Comparison of ENCODE assay signal across 16 cellular contexts in genomic region chr9:27386759-27387158, GRCh38.
DNase-seq lines count a peak whose midpoint lies in the region; ATAC-seq and TF ChIP-seq lines count a peak whose summit lies in the region.
"Had no signal": no experiment of that assay in that cellular context is flagged by ENCODE, and none has a peak within 500 bp of the region (broad histone marks: within the 10 kb centered on the region; RNA-seq: fewer than 3 reads in every experiment).

No MANE protein-coding gene starts in this region.

- H3K79me2 ChIP-seq in DOHH2 (ENCODE audit: control insufficient read depth, low read length) (no peaks in the 10 kb centered on the region), mammary epithelial cell (ENCODE audit: insufficient read depth, low read length) (peaks cover 42% of the 10 kb centered on the region)

- 10% methylated on average over 3 of the region's 3 CpGs for WGBS in mammary epithelial cell (ENCODE audit: low coverage, missing lambda C conversion rate)

- no peak overlapping the region for H3K9ac ChIP-seq in mammary epithelial cell (ENCODE audit: insufficient read depth, low read length)

- H3K27ac ChIP-seq in DOHH2 (ENCODE audit: low read depth, low read length): no peak overlapping the region
- H3K27ac ChIP-seq in mammary epithelial cell (ENCODE audit: insufficient read depth, low read depth, low read length): peak overlapping the region; percentile 13
- H3K27ac ChIP-seq: vagina had no signal

- H3K9me3 ChIP-seq in DOHH2 (ENCODE audit: control insufficient read depth, insufficient read depth, low read length): no peaks in the 10 kb centered on the region
- H3K9me3 ChIP-seq in mammary epithelial cell (replicated peaks; ENCODE audit: insufficient read depth, low read length): no peaks in the 10 kb centered on the region
- H3K9me3 ChIP-seq in mucosa of descending colon: no peaks in the 10 kb centered on the region
- H3K9me3 ChIP-seq: stomach, vagina had no signal

- H3K4me2 ChIP-seq in DOHH2 (ENCODE audit: low read length) (peak overlapping the region; percentile 40), mammary epithelial cell (ENCODE audit: insufficient read depth, low read depth, low read length) (no peak overlapping the region)

- no peaks in the 10 kb centered on the region for H3F3A ChIP-seq in DOHH2 (ENCODE audit: control insufficient read depth, insufficient read depth)

- no TSS peak for BruUV-seq in mammary epithelial cell (replicated peaks; lab: Mats Ljungman, UMichigan)

- in situ Hi-C loops in mammary epithelial cell (cut with MboI; ENCODE audit: low sequenced_read_pairs in 2 of 2): no loop called here

- dilution Hi-C loops in mammary epithelial cell (cut with HindIII; ENCODE audit: low sequenced_read_pairs): no loop called here

- H3K4me3 ChIP-seq in DOHH2 (ENCODE audit: low read length) (no peak overlapping the region), mammary epithelial cell (replicated peaks in 1 of 3; ENCODE audit: insufficient read depth in 1 of 3, low read depth in 2 of 3, low read length in 3 of 3) (no peak overlapping the region), mucosa of descending colon (no peak overlapping the region)
- H3K4me3 ChIP-seq: lung, stomach, vagina had no signal

- no peak overlapping the region for H2AFZ ChIP-seq in mammary epithelial cell (ENCODE audit: low read depth, low read length)

- TF ChIP-seq CTCF in DOHH2 (IDR thresholded peaks at IDR 0.05; ENCODE audit: low read depth, low read length, poor library complexity, severe bottlenecking) (no peak), mammary epithelial cell (conservative IDR thresholded peaks at IDR 0.05 in 1 of 2, IDR thresholded peaks at IDR 0.05 in 1 of 2; ENCODE audit: extremely low read depth in 1 of 2, insufficient read depth in 1 of 2, low read depth in 1 of 2, low read length in 2 of 2) (no peak), mucosa of descending colon (IDR thresholded peaks at IDR 0.05) (no peak)

- no peaks in the 10 kb centered on the region for H3K9me2 ChIP-seq in DOHH2 (replicated peaks; ENCODE audit: control insufficient read depth, low read length)

- H3K4me1 ChIP-seq in DOHH2 (ENCODE audit: control insufficient read depth, low read length) (peaks cover 58% of the 10 kb centered on the region), mammary epithelial cell (ENCODE audit: insufficient read depth, low read length) (peaks cover 43% of the 10 kb centered on the region), mucosa of descending colon (ENCODE audit: low read depth) (peaks cover 29% of the 10 kb centered on the region)

- H3K36me3 ChIP-seq in DOHH2 (ENCODE audit: control insufficient read depth, low read length) (no peaks in the 10 kb centered on the region), mammary epithelial cell (ENCODE audit: insufficient read depth, low read length) (no peaks in the 10 kb centered on the region), mucosa of descending colon (ENCODE audit: low read depth) (no peaks in the 10 kb centered on the region)
- H3K36me3 ChIP-seq: stomach, vagina had no signal

- H3K27me3 ChIP-seq in DOHH2 (ENCODE audit: control insufficient read depth, low read length) (peaks cover 18% of the 10 kb centered on the region), mammary epithelial cell (ENCODE audit: insufficient read depth, low read length) (no peaks in the 10 kb centered on the region)
- H3K27me3 ChIP-seq: stomach, vagina had no signal

- DNase-seq in mammary epithelial cell (peak; percentile 71), mucosa of descending colon (no peak), RKO (ENCODE audit: low spot score) (no peak)
- DNase-seq in stimulated activated CD4-positive, alpha-beta T cell treated with anti-CD3 and anti-CD28 coated beads, Interleukin-2, amount 100 ng/mL, for 48 hours: no peak
- DNase-seq: activated CD8-positive, alpha-beta memory T cell treated with anti-CD3 and anti-CD28 coated beads for 24 hours; Kasumi-1; naive thymus-derived CD8-positive, alpha-beta T cell; NCI-H226; stomach had no signal

- CTCF ChIA-PET in mammary epithelial cell (lab: Charles Lee; ENCODE audit: low non-redundant PET): no interaction called here

- intact Hi-C loops in mammary epithelial cell (cut with micrococcal nuclease): loop anchor here (5.0 kb wide), 1 partner anchor 41 kb away; no protein-coding TSS in a partner anchor
- intact Hi-C loops in mucosa of descending colon (cut with DNase I, micrococcal nuclease): no loop called here

- H4K20me1 ChIP-seq in DOHH2 (ENCODE audit: control insufficient read depth, insufficient read depth, low read depth, low read length) (no peaks in the 10 kb centered on the region), mammary epithelial cell (ENCODE audit: insufficient read depth, low read length) (no peaks in the 10 kb centered on the region)

- ATAC-seq in HG03280 (IDR thresholded peaks at IDR 0.05; ENCODE audit: unreplicated experiment) (peak; percentile 45), mucosa of descending colon (peak; percentile 31), GM21737 (IDR thresholded peaks at IDR 0.05; ENCODE audit: unreplicated experiment) (no peak), esophagus mucosa (no peak)
- ATAC-seq: naive thymus-derived CD8-positive, alpha-beta T cell; Right ventricle myocardium inferior had no signal

Comparison
In these comparisons a context has a peak if more than half of its experiments do, and no peak if none do; other contexts are left out.
1. ATAC-seq: peak in HG03280 (single experiment) and mucosa of descending colon (single experiment); none in GM21737 (single experiment) and esophagus mucosa (single experiment).